Comparison of ENCODE assay signal across 22 cellular contexts in the genomic region with DNA sequence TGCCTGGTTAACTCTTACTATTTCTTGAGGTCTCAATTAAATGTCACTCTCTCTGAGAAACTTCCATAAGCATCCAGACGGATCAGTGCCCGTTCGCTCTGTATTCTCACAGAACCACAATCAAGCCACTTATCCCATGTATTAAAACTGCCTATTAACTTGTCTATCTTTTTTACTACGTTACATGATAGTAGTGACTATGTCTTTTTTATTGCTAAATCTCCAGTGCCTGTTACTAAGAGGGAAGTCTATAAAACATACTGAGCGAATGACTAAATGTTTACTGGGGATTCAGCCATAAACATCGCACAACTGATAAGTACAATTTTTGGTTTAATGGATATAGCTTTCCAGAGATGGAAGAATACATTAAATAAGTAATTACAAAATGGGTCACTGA.
DNase-seq lines count a peak whose midpoint lies in the region; TF ChIP-seq lines count a peak whose summit lies in the region.
"Had no signal": no experiment of that assay in that cellular context is flagged by ENCODE, and none has a peak within 500 bp of the region (broad histone marks: within the 10 kb centered on the region; RNA-seq: fewer than 3 reads in every experiment).

No MANE protein-coding gene starts in this region.

- no peaks in the 10 kb centered on the region for H3K36me3 ChIP-seq in smooth muscle cell (ENCODE audit: low read depth)
- H3K36me3 ChIP-seq: BE2C, BLaER1 had no signal

- 16% methylated on average over 6 of the region's 6 CpGs for WGBS in smooth muscle cell (ENCODE audit: low lambda C conversion rate)

- no peak for TF ChIP-seq CTCF in LNCaP clone FGC (IDR thresholded peaks at IDR 0.05; ENCODE audit: control insufficient read depth, extremely low read depth, insufficient read depth)
- no peak for TF ChIP-seq CTCF in smooth muscle cell (IDR thresholded peaks at IDR 0.05; ENCODE audit: borderline replicate concordance, insufficient read depth, poor library complexity, severe bottlenecking)

- peak overlapping the region; percentile 64 for H3K27ac ChIP-seq in smooth muscle cell (ENCODE audit: low read depth)
- H3K27ac ChIP-seq: BLaER1 had no signal

- no peak overlapping the region for H3K9ac ChIP-seq in smooth muscle cell (ENCODE audit: low read depth)
- H3K9ac ChIP-seq: BLaER1 had no signal

- H2AFZ ChIP-seq in smooth muscle cell (ENCODE audit: low read depth) = no peak overlapping the region

- peaks cover 4% of the 10 kb centered on the region for H3F3A ChIP-seq in smooth muscle cell (ENCODE audit: low read depth)

- DNase-seq in HEK293T (ENCODE audit: extremely low spot score) = no peak
- DNase-seq in LNCaP clone FGC (ENCODE audit: low read depth) = peak; percentile 2
- DNase-seq in smooth muscle cell (lab: John Stamatoyannopoulos, UW; ENCODE audit: unreplicated experiment) = no peak
- no peak for DNase-seq in midbrain (lab: John Stamatoyannopoulos, UW)
- DNase-seq in kidney tubule cell (ENCODE audit: low spot score) = no peak
- DNase-seq: 8988T; ACHN; BE2C; C1 segment of cervical spinal cord; CD4-positive, alpha-beta memory T cell; CD4-positive, CD25-positive, alpha-beta regulatory T cell; CD8-positive, alpha-beta memory T cell; COR-L47; DMS 273 treated with DMSO at 0.1 percent for 48 hours; DMS153; DMS53; DMS79; DND-41; EL; GDM1 had no signal

- no peaks in the 10 kb centered on the region for H3K4me1 ChIP-seq in smooth muscle cell (ENCODE audit: low read depth)
- H3K4me1 ChIP-seq: BE2C, BLaER1 had no signal

- H3K9me3 ChIP-seq in smooth muscle cell (replicated peaks; ENCODE audit: low read depth) = no peaks in the 10 kb centered on the region
- H3K9me3 ChIP-seq: BE2C, BLaER1 had no signal

- peak overlapping the region; percentile 42 for H3K4me2 ChIP-seq in smooth muscle cell
- H3K4me2 ChIP-seq: BLaER1 had no signal

- CTCF ChIA-PET in HEK293T (lab: Yijun Ruan, JAX) = no interaction called here

- no peaks in the 10 kb centered on the region for H3K79me2 ChIP-seq in smooth muscle cell (ENCODE audit: low read depth)

- POLR2A ChIA-PET in HEK293T (lab: Yijun Ruan, JAX) = no interaction called here

- no peak overlapping the region for H3K4me3 ChIP-seq in LNCaP clone FGC (ENCODE audit: low read depth, low read length)
- no peak overlapping the region for H3K4me3 ChIP-seq in smooth muscle cell
- H3K4me3 ChIP-seq: BLaER1, GM12878 had no signal

- H4K20me1 ChIP-seq in smooth muscle cell (ENCODE audit: low read depth) = no peaks in the 10 kb centered on the region
- H4K20me1 ChIP-seq: BLaER1 had no signal

- H3K27me3 ChIP-seq in smooth muscle cell (ENCODE audit: low read depth) = no peaks in the 10 kb centered on the region
- H3K27me3 ChIP-seq: BE2C, BLaER1 had no signal

TF ChIP-seq in HEK293T, 16 proteins besides CTCF, POLR2A, EP300 and RAD21:
- TF ChIP-seq, protein P1, sequence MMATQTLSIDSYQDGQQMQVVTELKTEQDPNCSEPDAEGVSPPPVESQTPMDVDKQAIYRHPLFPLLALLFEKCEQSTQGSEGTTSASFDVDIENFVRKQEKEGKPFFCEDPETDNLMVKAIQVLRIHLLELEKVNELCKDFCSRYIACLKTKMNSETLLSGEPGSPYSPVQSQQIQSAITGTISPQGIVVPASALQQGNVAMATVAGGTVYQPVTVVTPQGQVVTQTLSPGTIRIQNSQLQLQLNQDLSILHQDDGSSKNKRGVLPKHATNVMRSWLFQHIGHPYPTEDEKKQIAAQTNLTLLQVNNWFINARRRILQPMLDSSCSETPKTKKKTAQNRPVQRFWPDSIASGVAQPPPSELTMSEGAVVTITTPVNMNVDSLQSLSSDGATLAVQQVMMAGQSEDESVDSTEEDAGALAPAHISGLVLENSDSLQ (IDR thresholded peaks at IDR 0.05) = peak; percentile 60; the same call in 1 of the 2 replicates
- no peak for TF ChIP-seq ELF4 (IDR thresholded peaks at IDR 0.05)
